In the genomic region with DNA sequence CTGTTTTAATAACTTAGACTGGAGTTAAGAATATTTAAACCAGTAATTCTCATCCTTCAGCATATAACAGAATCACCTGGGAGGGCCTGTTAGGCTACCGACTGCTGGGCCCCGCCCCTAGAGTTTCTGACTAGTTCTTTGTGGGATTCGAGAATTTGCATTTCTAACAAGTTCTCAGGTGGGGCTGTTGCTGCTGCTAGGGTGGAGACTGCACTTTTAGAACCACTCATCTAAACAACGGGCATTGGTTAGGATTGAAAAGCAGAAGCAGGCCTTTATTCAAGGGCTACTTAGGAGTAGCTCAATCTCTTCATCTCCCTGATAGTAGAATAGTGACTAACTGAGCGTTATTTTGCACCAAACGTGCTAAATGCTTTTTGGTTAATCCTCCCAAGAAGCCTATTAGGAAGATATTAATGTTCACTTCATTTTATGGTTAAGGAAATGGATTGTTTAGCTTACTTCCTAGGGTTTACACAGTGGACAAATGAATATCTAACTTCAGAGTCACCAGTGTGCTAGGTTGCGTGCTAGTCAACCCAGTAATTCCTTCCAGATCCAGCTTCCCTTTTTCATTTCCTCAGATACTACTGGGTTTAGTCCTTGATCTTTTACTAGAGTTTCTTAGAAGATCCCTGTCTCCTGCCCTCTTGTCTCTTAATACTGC, we compare ENCODE assay signal across 9 cellular contexts. TPM values are rescaled to one million over a fixed set of nuclear protein-coding genes. Genes with fewer than 3 reads are reported as not detected.
A peak's percentile ranks its signal among the peaks of the same experiment; 100 is the strongest.
DNase-seq lines count a peak whose midpoint lies in the region; ATAC-seq, FAIRE-seq and TF ChIP-seq lines count a peak whose summit lies in the region.
"Had no signal": no experiment of that assay in that cellular context is flagged by ENCODE, and none has a peak within 500 bp of the region (broad histone marks: within the 10 kb centered on the region; RNA-seq: fewer than 3 reads in every experiment).

No MANE protein-coding gene starts in this region.

- no CpG with 5 or more reads among the region's 7 CpGs for WGBS in iPS DF 6.9 (ENCODE audit: insufficient coverage, insufficient read length)
- WGBS in spleen, 5 donors = 64 to 74% (median 71%) methylated on average over 7 of the region's 7 CpGs

- H3K4me3 ChIP-seq in Karpas-422 (ENCODE audit: low read length) = no peak overlapping the region
- no peak overlapping the region for H3K4me3 ChIP-seq in iPS DF 6.9 (ENCODE audit: low read length)
- no peak overlapping the region for H3K4me3 ChIP-seq in spleen

- H3K4me2 ChIP-seq in Karpas-422 (ENCODE audit: low read depth, low read length, poor library complexity, severe bottlenecking) = peak overlapping the region; percentile 5

- peaks cover 36% of the 10 kb centered on the region for H3K79me2 ChIP-seq in Karpas-422 (ENCODE audit: low read length)

- H3K9me2 ChIP-seq in Karpas-422 (replicated peaks; ENCODE audit: insufficient read depth, low read length) = no peaks in the 10 kb centered on the region

- intact Hi-C loops in spleen (cut with DNase I; ENCODE audit: low total_unique reads) = no loop called here

- H3K27ac ChIP-seq in Karpas-422 (ENCODE audit: low read length) (no peak overlapping the region), iPS DF 6.9 (ENCODE audit: low read length) (no peak overlapping the region), spleen (peak overlapping the region in 3 of 8 donors; percentile 13 to 38 (median 17))

- TF ChIP-seq POLR2A in spleen (IDR thresholded peaks at IDR 0.05) = no peak

- TF ChIP-seq CTCF in spleen (IDR thresholded peaks at IDR 0.05 in 8 of 11, conservative IDR thresholded peaks at IDR 0.05 in 3 of 11) = no peak

- DNase-seq in Karpas-422 = peak; percentile 78
- DNase-seq in iPS DF 6.9 (ENCODE audit: low read depth, low spot score) = peak; percentile 41
- no peak for DNase-seq in T1000 (lab: John Stamatoyannopoulos, UW)
- DNase-seq in NCI-H1092 (lab: John Stamatoyannopoulos, UW) = no peak
- DNase-seq in spleen = no peak
- no peak for DNase-seq in urothelium cell line (ENCODE audit: low spot score)
- DNase-seq: activated naive CD8-positive, alpha-beta T cell treated with anti-CD3 and anti-CD28 coated beads, Interleukin-2, amount 10 ng/mL, durations not matched to agents 7 days and 5 days had no signal

- H3K27me3 ChIP-seq in Karpas-422 (ENCODE audit: low read length) (no peaks in the 10 kb centered on the region), iPS DF 6.9 (ENCODE audit: control insufficient read depth, insufficient read depth, low read length) (no peaks in the 10 kb centered on the region), spleen (replicated peaks in 1 of 7) (no peaks in the 10 kb centered on the region)

- H2AFZ ChIP-seq in Karpas-422 (ENCODE audit: low read length) = no peak overlapping the region

- H3K4me1 ChIP-seq in Karpas-422 (ENCODE audit: low read length) (peaks cover 21% of the 10 kb centered on the region), iPS DF 6.9 (ENCODE audit: control insufficient read depth, insufficient read depth, low read length) (no peaks in the 10 kb centered on the region), spleen (peaks cover 0 to 15% (median 2%) of the 10 kb centered on the region in 6 donors)

- H3K9me3 ChIP-seq in Karpas-422 (ENCODE audit: low read length) (no peaks in the 10 kb centered on the region), iPS DF 6.9 (ENCODE audit: control insufficient read depth, insufficient read depth, low read length) (no peaks in the 10 kb centered on the region), spleen (no peaks in the 10 kb centered on the region)

- no peaks in the 10 kb centered on the region for H4K20me1 ChIP-seq in Karpas-422 (ENCODE audit: insufficient read depth, low read depth, low read length)

- no peak overlapping the region for H3K9ac ChIP-seq in Karpas-422 (ENCODE audit: low read length)

- ATAC-seq in GM18861 (IDR thresholded peaks at IDR 0.05; ENCODE audit: unreplicated experiment) (peak; percentile 92), HG02571 (IDR thresholded peaks at IDR 0.05; ENCODE audit: unreplicated experiment) (peak; percentile 90)

- H3K36me3 ChIP-seq in Karpas-422 (ENCODE audit: insufficient read depth, low read length) = peaks cover 28% of the 10 kb centered on the region
- H3K36me3 ChIP-seq in iPS DF 6.9 (ENCODE audit: control insufficient read depth, insufficient read depth, low read length) = no peaks in the 10 kb centered on the region
- peaks cover 0 to 40% (median 11%) of the 10 kb centered on the region in 6 donors for H3K36me3 ChIP-seq in spleen

- no peak for FAIRE-seq in urothelium cell line (lab: Jason Lieb, UNC)

RNA-seq across cellular contexts. Expression of a gene that starts 31.1 kb away (rescaled TPM):
- total RNA-seq in Karpas-422 (2014; rRNA removed; shearing (Covaris generic); ENCODE audit: low replicate concordance) = 44.1 and 58.9 TPM in 2 replicates
- 10 to 100 TPM; 19.1 to 48.3 (median 24.5) TPM for total RNA-seq in spleen
- 10 to 100 TPM; 13.1 to 18.5 (median 15.0) TPM for polyA plus RNA-seq in spleen

RNA-seq across cellular contexts. Expression of a gene that starts 32.8 kb away (rescaled TPM):
- 98.3 and 207 TPM in 2 replicates for total RNA-seq in Karpas-422 (2014; rRNA removed; shearing (Covaris generic); ENCODE audit: low replicate concordance)
- total RNA-seq in spleen = 10 to 100 TPM; 54.0 to 77.6 (median 65.5) TPM
- 10 to 100 TPM; 14.8 to 23.8 (median 17.3) TPM for polyA plus RNA-seq in spleen

Comparison
In these comparisons a context has a peak if more than half of its experiments do, and no peak if none do; other contexts are left out.
1. DNase-seq: peak in Karpas-422 (single experiment) and iPS DF 6.9 (single experiment); none in T1000 (single experiment), NCI-H1092 (single experiment), spleen (single experiment) and urothelium cell line (single experiment).